In the genomic region with DNA sequence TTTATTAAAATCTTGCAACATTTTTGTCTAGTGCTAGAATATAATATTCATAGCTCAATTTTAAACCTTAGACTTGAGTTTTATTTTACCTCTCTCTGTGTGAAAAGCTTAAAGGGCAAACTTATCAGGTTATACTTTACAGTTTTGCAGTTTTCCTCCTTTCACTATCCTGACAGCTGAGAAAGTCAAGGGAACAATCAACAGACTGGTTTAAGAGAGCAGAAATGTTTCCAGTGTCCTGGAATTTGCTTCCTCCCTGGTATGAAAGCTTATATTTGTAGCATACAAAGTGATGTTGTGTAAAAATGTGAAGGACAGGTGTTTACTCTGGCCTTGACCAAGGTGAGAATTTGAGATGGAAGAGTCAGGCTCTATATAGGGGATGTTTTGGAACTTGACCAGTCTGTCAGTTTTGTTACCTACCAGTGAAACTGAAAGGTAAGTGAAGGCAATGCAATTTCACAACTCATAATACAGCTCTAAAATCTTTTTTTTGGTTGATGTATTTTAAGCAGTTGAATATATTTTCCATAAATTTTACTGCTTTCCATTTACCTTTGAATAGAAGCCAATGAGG, we compare ENCODE assay signal across 28 cellular contexts.
"Had no signal": no experiment of that assay in that cellular context is flagged by ENCODE, and none has a peak within 500 bp of the region (broad histone marks: within the 10 kb centered on the region; RNA-seq: fewer than 3 reads in every experiment).

No MANE protein-coding gene starts in this region.

- H3K9me3 Mint-ChIP-seq: activated CD4-positive, alpha-beta memory T cell treated with anti-CD3 and anti-CD28 coated beads, Interleukin-2, amount 10 ng/mL, durations not matched to agents 7 days and 5 days; activated naive CD4-positive, alpha-beta T cell treated with anti-CD3 and anti-CD28 coated beads, Interleukin-2, amount 10 ng/mL, durations not matched to agents 7 days and 5 days; activated naive CD8-positive, alpha-beta T cell treated with anti-CD3 and anti-CD28 coated beads for 36 hours; activated T-helper 2 cell treated with anti-CD3 and anti-CD28 coated beads, Interferon-gamma antibody, Interleukin-2, Interleukin-4, amounts not matched to agents 10 μg/mL and 5 μg/mL and 100 μg/mL, durations not matched to agents 14 hours and 24 hours and 36 hours; T-cell had no signal

- H3K36me3 Mint-ChIP-seq: activated naive CD4-positive, alpha-beta T cell treated with anti-CD3 and anti-CD28 coated beads, Interleukin-2, amount 10 ng/mL, durations not matched to agents 7 days and 5 days; activated naive CD8-positive, alpha-beta T cell treated with anti-CD3 and anti-CD28 coated beads for 36 hours; T-cell had no signal

- H3K36me3 ChIP-seq: brain microvascular endothelial cell, cardiac muscle cell, SJSA1 had no signal

- H3K27me3 ChIP-seq: brain microvascular endothelial cell, cardiac muscle cell, SJSA1 had no signal

- H3K4me3 Mint-ChIP-seq: activated CD4-positive, alpha-beta memory T cell treated with anti-CD3 and anti-CD28 coated beads, Interleukin-2, amount 10 ng/mL, durations not matched to agents 7 days and 5 days; activated CD4-positive, alpha-beta T cell treated with anti-CD3 and anti-CD28 coated beads for 36 hours; activated naive CD4-positive, alpha-beta T cell treated with anti-CD3 and anti-CD28 coated beads, Interleukin-2, amount 10 ng/mL, durations not matched to agents 7 days and 5 days; activated naive CD8-positive, alpha-beta T cell treated with anti-CD3 and anti-CD28 coated beads for 36 hours; T-cell had no signal

- H3K4me3 ChIP-seq: cardiac muscle cell, SJSA1 had no signal

- H3K27ac ChIP-seq: brain microvascular endothelial cell, cardiac muscle cell, SJSA1, VCaP had no signal

- H3K27ac Mint-ChIP-seq: activated CD4-positive, alpha-beta memory T cell treated with anti-CD3 and anti-CD28 coated beads, Interleukin-2, amount 10 ng/mL, durations not matched to agents 7 days and 5 days; activated CD4-positive, alpha-beta T cell treated with anti-CD3 and anti-CD28 coated beads for 36 hours; activated naive CD4-positive, alpha-beta T cell treated with anti-CD3 and anti-CD28 coated beads, Interleukin-2, amount 10 ng/mL, durations not matched to agents 7 days and 5 days; activated naive CD8-positive, alpha-beta T cell treated with anti-CD3 and anti-CD28 coated beads for 36 hours; activated T-helper 2 cell treated with anti-CD3 and anti-CD28 coated beads, Interferon-gamma antibody, Interleukin-2, Interleukin-4, amounts not matched to agents 10 μg/mL and 5 μg/mL and 100 μg/mL, durations not matched to agents 14 hours and 24 hours and 36 hours; T-cell had no signal

- ATAC-seq: activated CD4-positive, alpha-beta T cell treated with anti-CD3 and anti-CD28 coated beads for 36 hours; PC-3; T-cell had no signal

- H3K4me1 Mint-ChIP-seq: activated CD4-positive, alpha-beta memory T cell treated with anti-CD3 and anti-CD28 coated beads, Interleukin-2, amount 10 ng/mL, durations not matched to agents 7 days and 5 days; activated CD4-positive, alpha-beta T cell treated with anti-CD3 and anti-CD28 coated beads for 36 hours; activated naive CD4-positive, alpha-beta T cell treated with anti-CD3 and anti-CD28 coated beads, Interleukin-2, amount 10 ng/mL, durations not matched to agents 7 days and 5 days; activated naive CD8-positive, alpha-beta T cell treated with anti-CD3 and anti-CD28 coated beads for 36 hours; T-cell had no signal

- H3K9me3 ChIP-seq: SJSA1 had no signal

- DNase-seq: activated CD4-positive, alpha-beta memory T cell treated with anti-CD3 and anti-CD28 coated beads, Interleukin-2, amount 10 ng/mL, durations not matched to agents 7 days and 5 days; activated CD4-positive, alpha-beta T cell treated with anti-CD3 and anti-CD28 coated beads for 36 hours; activated CD4-positive, alpha-beta T cell treated with anti-CD3 and anti-CD28 coated beads, Interleukin-2, amount 50 U/mL, for 1 hour; activated gamma-delta T cell treated with Interleukin-2 at 50 U/mL for 16 hours; activated naive CD4-positive, alpha-beta T cell treated with anti-CD3 and anti-CD28 coated beads, Interleukin-2, amount 10 ng/mL, durations not matched to agents 7 days and 5 days; activated naive CD8-positive, alpha-beta T cell treated with anti-CD3 and anti-CD28 coated beads for 36 hours; activated T-cell treated with anti-CD3 and anti-CD28 coated beads for 4 hours; activated T-cell treated with anti-CD3 and anti-CD28 coated beads, Interleukin-2, amount 50 U/mL, for 48 hours; brain microvascular endothelial cell; cerebellar nuclear complex; KG1; NCI-H1092; NCI-H1417; NCI-H1930; NCI-H2107; NCI-H345; NCI-H510A; NCI-H526 treated with DMSO at 0.1 percent for 48 hours; NCI-H82; PC-3; SHP77; T-cell; T-helper 2 cell; T1000 had no signal
